Comparison of ENCODE assay signal across 1 cellular context in the genomic region with DNA sequence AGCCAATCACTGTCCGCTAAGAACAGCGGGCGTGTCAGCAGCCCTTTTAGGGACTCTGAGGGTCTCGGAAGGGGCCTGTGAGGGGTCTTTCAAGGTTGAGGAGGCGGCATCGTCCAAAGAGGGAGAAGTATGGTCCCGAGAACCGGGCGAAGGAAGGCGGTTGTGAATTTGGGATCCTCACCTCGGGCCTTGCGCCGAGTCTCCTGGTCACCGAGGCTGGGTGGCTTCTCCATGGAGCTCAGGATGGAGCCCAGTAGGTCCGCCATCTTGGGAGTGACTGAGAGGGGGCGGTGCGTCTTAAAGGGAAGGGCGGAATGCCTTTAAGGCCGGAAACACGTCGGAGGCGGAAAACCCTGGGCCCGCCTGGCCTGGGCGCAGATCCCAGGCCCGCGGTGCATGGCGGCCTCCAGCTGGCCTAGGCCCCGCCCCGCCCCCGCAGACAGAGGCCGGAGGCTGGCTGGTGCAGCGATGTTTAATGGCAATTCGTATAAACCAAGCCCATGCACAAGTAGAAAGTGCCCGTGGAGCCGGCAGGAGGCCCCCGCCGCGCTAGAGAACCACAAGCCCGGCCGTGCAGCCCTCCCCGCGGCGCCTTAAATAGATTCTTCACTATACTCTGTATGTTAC.
TF ChIP-seq lines count a peak whose summit lies in the region.

A gene with protein sequence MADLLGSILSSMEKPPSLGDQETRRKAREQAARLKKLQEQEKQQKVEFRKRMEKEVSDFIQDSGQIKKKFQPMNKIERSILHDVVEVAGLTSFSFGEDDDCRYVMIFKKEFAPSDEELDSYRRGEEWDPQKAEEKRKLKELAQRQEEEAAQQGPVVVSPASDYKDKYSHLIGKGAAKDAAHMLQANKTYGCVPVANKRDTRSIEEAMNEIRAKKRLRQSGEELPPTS (minus strand): TSS at position 279 of the 627 bp plus-strand sequence. CDS start 13 bp downstream, at position 266.

TF ChIP-seq in GM12878, 131 proteins besides CTCF, POLR2A, EP300 and RAD21 (continued from another document and continues in another):
- 0 out of 3 replicates have a peak, but pooled peaks have one; percentile 57 for TF ChIP-seq POU2F2 (IDR thresholded peaks at IDR 0.05; ENCODE audit: borderline replicate concordance, low read depth, low read length)
- TF ChIP-seq GABPA (IDR thresholded peaks at IDR 0.05; ENCODE audit: low read depth), result peak; percentile 18; the same call in 1 of the 2 replicates
- TF ChIP-seq, protein P1, sequence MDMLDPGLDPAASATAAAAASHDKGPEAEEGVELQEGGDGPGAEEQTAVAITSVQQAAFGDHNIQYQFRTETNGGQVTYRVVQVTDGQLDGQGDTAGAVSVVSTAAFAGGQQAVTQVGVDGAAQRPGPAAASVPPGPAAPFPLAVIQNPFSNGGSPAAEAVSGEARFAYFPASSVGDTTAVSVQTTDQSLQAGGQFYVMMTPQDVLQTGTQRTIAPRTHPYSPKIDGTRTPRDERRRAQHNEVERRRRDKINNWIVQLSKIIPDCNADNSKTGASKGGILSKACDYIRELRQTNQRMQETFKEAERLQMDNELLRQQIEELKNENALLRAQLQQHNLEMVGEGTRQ (IDR thresholded peaks at IDR 0.05; ENCODE audit: borderline replicate concordance, low read depth, low read length), result no peak
- TF ChIP-seq, protein P2, sequence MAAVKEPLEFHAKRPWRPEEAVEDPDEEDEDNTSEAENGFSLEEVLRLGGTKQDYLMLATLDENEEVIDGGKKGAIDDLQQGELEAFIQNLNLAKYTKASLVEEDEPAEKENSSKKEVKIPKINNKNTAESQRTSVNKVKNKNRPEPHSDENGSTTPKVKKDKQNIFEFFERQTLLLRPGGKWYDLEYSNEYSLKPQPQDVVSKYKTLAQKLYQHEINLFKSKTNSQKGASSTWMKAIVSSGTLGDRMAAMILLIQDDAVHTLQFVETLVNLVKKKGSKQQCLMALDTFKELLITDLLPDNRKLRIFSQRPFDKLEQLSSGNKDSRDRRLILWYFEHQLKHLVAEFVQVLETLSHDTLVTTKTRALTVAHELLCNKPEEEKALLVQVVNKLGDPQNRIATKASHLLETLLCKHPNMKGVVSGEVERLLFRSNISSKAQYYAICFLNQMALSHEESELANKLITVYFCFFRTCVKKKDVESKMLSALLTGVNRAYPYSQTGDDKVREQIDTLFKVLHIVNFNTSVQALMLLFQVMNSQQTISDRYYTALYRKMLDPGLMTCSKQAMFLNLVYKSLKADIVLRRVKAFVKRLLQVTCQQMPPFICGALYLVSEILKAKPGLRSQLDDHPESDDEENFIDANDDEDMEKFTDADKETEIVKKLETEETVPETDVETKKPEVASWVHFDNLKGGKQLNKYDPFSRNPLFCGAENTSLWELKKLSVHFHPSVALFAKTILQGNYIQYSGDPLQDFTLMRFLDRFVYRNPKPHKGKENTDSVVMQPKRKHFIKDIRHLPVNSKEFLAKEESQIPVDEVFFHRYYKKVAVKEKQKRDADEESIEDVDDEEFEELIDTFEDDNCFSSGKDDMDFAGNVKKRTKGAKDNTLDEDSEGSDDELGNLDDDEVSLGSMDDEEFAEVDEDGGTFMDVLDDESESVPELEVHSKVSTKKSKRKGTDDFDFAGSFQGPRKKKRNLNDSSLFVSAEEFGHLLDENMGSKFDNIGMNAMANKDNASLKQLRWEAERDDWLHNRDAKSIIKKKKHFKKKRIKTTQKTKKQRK (IDR thresholded peaks at IDR 0.05; ENCODE audit: low read depth, low read length), result no peak
- TF ChIP-seq KLF5 (IDR thresholded peaks at IDR 0.05; ENCODE audit: partially characterized antibody), result peak; percentile 14
- no peak for TF ChIP-seq BCL11A (IDR thresholded peaks at IDR 0.05; ENCODE audit: low read depth, low read length)
- TF ChIP-seq, protein P3, sequence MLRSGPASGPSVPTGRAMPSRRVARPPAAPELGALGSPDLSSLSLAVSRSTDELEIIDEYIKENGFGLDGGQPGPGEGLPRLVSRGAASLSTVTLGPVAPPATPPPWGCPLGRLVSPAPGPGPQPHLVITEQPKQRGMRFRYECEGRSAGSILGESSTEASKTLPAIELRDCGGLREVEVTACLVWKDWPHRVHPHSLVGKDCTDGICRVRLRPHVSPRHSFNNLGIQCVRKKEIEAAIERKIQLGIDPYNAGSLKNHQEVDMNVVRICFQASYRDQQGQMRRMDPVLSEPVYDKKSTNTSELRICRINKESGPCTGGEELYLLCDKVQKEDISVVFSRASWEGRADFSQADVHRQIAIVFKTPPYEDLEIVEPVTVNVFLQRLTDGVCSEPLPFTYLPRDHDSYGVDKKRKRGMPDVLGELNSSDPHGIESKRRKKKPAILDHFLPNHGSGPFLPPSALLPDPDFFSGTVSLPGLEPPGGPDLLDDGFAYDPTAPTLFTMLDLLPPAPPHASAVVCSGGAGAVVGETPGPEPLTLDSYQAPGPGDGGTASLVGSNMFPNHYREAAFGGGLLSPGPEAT (IDR thresholded peaks at IDR 0.05; ENCODE audit: low read depth), result peak; percentile 96
- TF ChIP-seq NR2F1 (conservative IDR thresholded peaks at IDR 0.05), result peak; percentile 57
- no peak for TF ChIP-seq MYC (IDR thresholded peaks at IDR 0.05; ENCODE audit: insufficient read depth, insufficient read length, insufficient replicate concordance, low read length, severe bottlenecking)
- TF ChIP-seq, protein P4, sequence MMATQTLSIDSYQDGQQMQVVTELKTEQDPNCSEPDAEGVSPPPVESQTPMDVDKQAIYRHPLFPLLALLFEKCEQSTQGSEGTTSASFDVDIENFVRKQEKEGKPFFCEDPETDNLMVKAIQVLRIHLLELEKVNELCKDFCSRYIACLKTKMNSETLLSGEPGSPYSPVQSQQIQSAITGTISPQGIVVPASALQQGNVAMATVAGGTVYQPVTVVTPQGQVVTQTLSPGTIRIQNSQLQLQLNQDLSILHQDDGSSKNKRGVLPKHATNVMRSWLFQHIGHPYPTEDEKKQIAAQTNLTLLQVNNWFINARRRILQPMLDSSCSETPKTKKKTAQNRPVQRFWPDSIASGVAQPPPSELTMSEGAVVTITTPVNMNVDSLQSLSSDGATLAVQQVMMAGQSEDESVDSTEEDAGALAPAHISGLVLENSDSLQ (IDR thresholded peaks at IDR 0.05), result no peak
- no peak for TF ChIP-seq STAT1 (conservative IDR thresholded peaks at IDR 0.05)
- TF ChIP-seq, protein P5, sequence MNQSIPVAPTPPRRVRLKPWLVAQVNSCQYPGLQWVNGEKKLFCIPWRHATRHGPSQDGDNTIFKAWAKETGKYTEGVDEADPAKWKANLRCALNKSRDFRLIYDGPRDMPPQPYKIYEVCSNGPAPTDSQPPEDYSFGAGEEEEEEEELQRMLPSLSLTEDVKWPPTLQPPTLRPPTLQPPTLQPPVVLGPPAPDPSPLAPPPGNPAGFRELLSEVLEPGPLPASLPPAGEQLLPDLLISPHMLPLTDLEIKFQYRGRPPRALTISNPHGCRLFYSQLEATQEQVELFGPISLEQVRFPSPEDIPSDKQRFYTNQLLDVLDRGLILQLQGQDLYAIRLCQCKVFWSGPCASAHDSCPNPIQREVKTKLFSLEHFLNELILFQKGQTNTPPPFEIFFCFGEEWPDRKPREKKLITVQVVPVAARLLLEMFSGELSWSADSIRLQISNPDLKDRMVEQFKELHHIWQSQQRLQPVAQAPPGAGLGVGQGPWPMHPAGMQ (IDR thresholded peaks at IDR 0.05; ENCODE audit: borderline replicate concordance), result no peak
- TF ChIP-seq, protein P6, sequence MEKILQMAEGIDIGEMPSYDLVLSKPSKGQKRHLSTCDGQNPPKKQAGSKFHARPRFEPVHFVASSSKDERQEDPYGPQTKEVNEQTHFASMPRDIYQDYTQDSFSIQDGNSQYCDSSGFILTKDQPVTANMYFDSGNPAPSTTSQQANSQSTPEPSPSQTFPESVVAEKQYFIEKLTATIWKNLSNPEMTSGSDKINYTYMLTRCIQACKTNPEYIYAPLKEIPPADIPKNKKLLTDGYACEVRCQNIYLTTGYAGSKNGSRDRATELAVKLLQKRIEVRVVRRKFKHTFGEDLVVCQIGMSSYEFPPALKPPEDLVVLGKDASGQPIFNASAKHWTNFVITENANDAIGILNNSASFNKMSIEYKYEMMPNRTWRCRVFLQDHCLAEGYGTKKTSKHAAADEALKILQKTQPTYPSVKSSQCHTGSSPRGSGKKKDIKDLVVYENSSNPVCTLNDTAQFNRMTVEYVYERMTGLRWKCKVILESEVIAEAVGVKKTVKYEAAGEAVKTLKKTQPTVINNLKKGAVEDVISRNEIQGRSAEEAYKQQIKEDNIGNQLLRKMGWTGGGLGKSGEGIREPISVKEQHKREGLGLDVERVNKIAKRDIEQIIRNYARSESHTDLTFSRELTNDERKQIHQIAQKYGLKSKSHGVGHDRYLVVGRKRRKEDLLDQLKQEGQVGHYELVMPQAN (conservative IDR thresholded peaks at IDR 0.05), result peak; percentile 90
- TF ChIP-seq CHD1 (IDR thresholded peaks at IDR 0.05; ENCODE audit: low read depth, low read length), result no peak
- no peak for TF ChIP-seq ZZZ3 (IDR thresholded peaks at IDR 0.05; ENCODE audit: control insufficient read depth, insufficient read length, low read depth)
- TF ChIP-seq PAX8 (IDR thresholded peaks at IDR 0.05), result no peak; the same call in 1 of the 2 replicates
- no peak; the same call in none of the 2 replicates for TF ChIP-seq DPF2 (IDR thresholded peaks at IDR 0.05)
- no peak for TF ChIP-seq SUPT20H (IDR thresholded peaks at IDR 0.05; ENCODE audit: borderline replicate concordance, control insufficient read depth, low read depth, low read length)
- TF ChIP-seq IKZF2 (IDR thresholded peaks at IDR 0.05), result peak; percentile 54 to 58; a peak in 3 of 4 replicates
- TF ChIP-seq, protein P7, sequence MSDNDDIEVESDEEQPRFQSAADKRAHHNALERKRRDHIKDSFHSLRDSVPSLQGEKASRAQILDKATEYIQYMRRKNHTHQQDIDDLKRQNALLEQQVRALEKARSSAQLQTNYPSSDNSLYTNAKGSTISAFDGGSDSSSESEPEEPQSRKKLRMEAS (IDR thresholded peaks at IDR 0.05; ENCODE audit: low read depth, low read length), result no peak; the same call in none of the 2 replicates
- TF ChIP-seq KDM1A (IDR thresholded peaks at IDR 0.05; ENCODE audit: borderline replicate concordance), result no peak
- no peak for TF ChIP-seq TARDBP (IDR thresholded peaks at IDR 0.05; ENCODE audit: borderline replicate concordance)
- TF ChIP-seq RAD51 (IDR thresholded peaks at IDR 0.05), result peak; percentile 50; the same call in 1 of the 2 replicates
- TF ChIP-seq ZNF384 (IDR thresholded peaks at IDR 0.05; ENCODE audit: borderline replicate concordance, low read depth, low read length), result no peak
- TF ChIP-seq FOXK2 (IDR thresholded peaks at IDR 0.05), result no peak
- peak; percentile 15 for TF ChIP-seq SIX5 (IDR thresholded peaks at IDR 0.05; ENCODE audit: low read depth, low read length, severe bottlenecking)
- peak; percentile 44; the same call in 1 of the 2 replicates for TF ChIP-seq ZNF207 (IDR thresholded peaks at IDR 0.05; ENCODE audit: borderline replicate concordance)
- 0 out of 2 replicates have a peak, but pooled peaks have one; percentile 35 for TF ChIP-seq HCFC1 (IDR thresholded peaks at IDR 0.05; ENCODE audit: low read length)
- TF ChIP-seq ATF7 (IDR thresholded peaks at IDR 0.05; ENCODE audit: low read depth), result peak; percentile 25; the same call in 1 of the 2 replicates
- no peak for TF ChIP-seq HDAC6 (IDR thresholded peaks at IDR 0.05; ENCODE audit: unreplicated experiment)
- TF ChIP-seq TBL1XR1 (IDR thresholded peaks at IDR 0.05; ENCODE audit: low read depth, low read length), result 0 out of 2 replicates have a peak, but pooled peaks have one; percentile 45
- TF ChIP-seq SMAD5 (IDR thresholded peaks at IDR 0.05; ENCODE audit: low read depth), result peak; percentile 90; the same call in 1 of the 2 replicates
- TF ChIP-seq CREM (IDR thresholded peaks at IDR 0.05; ENCODE audit: low read depth), result peak; percentile 24
- TF ChIP-seq NFXL1 (IDR thresholded peaks at IDR 0.05; ENCODE audit: borderline replicate concordance), result no peak
- TF ChIP-seq, protein P8, sequence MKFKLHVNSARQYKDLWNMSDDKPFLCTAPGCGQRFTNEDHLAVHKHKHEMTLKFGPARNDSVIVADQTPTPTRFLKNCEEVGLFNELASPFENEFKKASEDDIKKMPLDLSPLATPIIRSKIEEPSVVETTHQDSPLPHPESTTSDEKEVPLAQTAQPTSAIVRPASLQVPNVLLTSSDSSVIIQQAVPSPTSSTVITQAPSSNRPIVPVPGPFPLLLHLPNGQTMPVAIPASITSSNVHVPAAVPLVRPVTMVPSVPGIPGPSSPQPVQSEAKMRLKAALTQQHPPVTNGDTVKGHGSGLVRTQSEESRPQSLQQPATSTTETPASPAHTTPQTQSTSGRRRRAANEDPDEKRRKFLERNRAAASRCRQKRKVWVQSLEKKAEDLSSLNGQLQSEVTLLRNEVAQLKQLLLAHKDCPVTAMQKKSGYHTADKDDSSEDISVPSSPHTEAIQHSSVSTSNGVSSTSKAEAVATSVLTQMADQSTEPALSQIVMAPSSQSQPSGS (IDR thresholded peaks at IDR 0.05; ENCODE audit: low read length), result no peak
- TF ChIP-seq SREBF2 (IDR thresholded peaks at IDR 0.05; ENCODE audit: low read length), result 0 out of 2 replicates have a peak, but pooled peaks have one; percentile 12
- TF ChIP-seq SRF (IDR thresholded peaks at IDR 0.05; ENCODE audit: low read depth in 2 of 2, low read length in 2 of 2), result peak; percentile 66 to 95
- no peak for TF ChIP-seq ZSCAN29 (IDR thresholded peaks at IDR 0.05)
- no peak for TF ChIP-seq KAT2A (conservative IDR thresholded peaks at IDR 0.05; ENCODE audit: control insufficient read depth, low read depth, low read length)
- TF ChIP-seq JUND (IDR thresholded peaks at IDR 0.05; ENCODE audit: low read depth, low read length), result no peak
- TF ChIP-seq SIN3A (IDR thresholded peaks at IDR 0.05; ENCODE audit: low read depth, low read length), result peak; percentile 89; the same call in 1 of the 2 replicates
- TF ChIP-seq, protein P9, sequence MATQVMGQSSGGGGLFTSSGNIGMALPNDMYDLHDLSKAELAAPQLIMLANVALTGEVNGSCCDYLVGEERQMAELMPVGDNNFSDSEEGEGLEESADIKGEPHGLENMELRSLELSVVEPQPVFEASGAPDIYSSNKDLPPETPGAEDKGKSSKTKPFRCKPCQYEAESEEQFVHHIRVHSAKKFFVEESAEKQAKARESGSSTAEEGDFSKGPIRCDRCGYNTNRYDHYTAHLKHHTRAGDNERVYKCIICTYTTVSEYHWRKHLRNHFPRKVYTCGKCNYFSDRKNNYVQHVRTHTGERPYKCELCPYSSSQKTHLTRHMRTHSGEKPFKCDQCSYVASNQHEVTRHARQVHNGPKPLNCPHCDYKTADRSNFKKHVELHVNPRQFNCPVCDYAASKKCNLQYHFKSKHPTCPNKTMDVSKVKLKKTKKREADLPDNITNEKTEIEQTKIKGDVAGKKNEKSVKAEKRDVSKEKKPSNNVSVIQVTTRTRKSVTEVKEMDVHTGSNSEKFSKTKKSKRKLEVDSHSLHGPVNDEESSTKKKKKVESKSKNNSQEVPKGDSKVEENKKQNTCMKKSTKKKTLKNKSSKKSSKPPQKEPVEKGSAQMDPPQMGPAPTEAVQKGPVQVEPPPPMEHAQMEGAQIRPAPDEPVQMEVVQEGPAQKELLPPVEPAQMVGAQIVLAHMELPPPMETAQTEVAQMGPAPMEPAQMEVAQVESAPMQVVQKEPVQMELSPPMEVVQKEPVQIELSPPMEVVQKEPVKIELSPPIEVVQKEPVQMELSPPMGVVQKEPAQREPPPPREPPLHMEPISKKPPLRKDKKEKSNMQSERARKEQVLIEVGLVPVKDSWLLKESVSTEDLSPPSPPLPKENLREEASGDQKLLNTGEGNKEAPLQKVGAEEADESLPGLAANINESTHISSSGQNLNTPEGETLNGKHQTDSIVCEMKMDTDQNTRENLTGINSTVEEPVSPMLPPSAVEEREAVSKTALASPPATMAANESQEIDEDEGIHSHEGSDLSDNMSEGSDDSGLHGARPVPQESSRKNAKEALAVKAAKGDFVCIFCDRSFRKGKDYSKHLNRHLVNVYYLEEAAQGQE (IDR thresholded peaks at IDR 0.05; ENCODE audit: low read depth, low read length), result no peak
